ENCODE assay signal across 8 cellular contexts in genomic region chr20:35953411-35954199, GRCh38. TPM values are rescaled to one million over a fixed set of nuclear protein-coding genes. Genes with fewer than 3 reads are reported as not detected.
A peak's percentile ranks its signal among the peaks of the same experiment; 100 is the strongest.
DNase-seq lines count a peak whose midpoint lies in the region; ATAC-seq and TF ChIP-seq lines count a peak whose summit lies in the region.

No MANE protein-coding gene starts in this region.

- DNase-seq in 8988T (peak; percentile 38), SK-N-DZ (ENCODE audit: low spot score) (peak; percentile 55), glutamatergic neuron (peak; percentile 64), upper lobe of left lung (peak; percentile 43 to 91)
- peak; percentile 68 for DNase-seq in activated naive CD4-positive, alpha-beta T cell treated with anti-CD3 and anti-CD28 coated beads, Interleukin-2, amount 50 U/mL, for 16 hours

- H3K79me2 ChIP-seq in parathyroid adenoma = no peaks in the 10 kb centered on the region

- H3K4me1 ChIP-seq in parathyroid adenoma = peaks cover 10% of the 10 kb centered on the region
- peaks cover 22 to 31% (median 22%) of the 10 kb centered on the region in 4 donors for H3K4me1 ChIP-seq in upper lobe of left lung

- H3K36me3 ChIP-seq in parathyroid adenoma (ENCODE audit: control insufficient read depth, insufficient read depth, low read length) = no peaks in the 10 kb centered on the region
- H3K36me3 ChIP-seq in upper lobe of left lung = peaks cover 0 to 9% (median 0%) of the 10 kb centered on the region in 4 donors

- ATAC-seq in GM18868 (IDR thresholded peaks at IDR 0.05; ENCODE audit: unreplicated experiment) (peak; percentile 11), HG03159 (IDR thresholded peaks at IDR 0.05; ENCODE audit: unreplicated experiment) (peak; percentile 28), upper lobe of left lung (ENCODE audit: low FRiP score in 2 of 2) (peak; percentile 71 to 72)

- H3K27ac Mint-ChIP-seq in glutamatergic neuron (ENCODE audit: unreplicated experiment) = peak overlapping the region; percentile 98

- H3K9me3 Mint-ChIP-seq in glutamatergic neuron (ENCODE audit: unreplicated experiment) = peaks cover 5% of the 10 kb centered on the region

- H3K27ac ChIP-seq in parathyroid adenoma = peak overlapping the region; percentile 98
- H3K27ac ChIP-seq in upper lobe of left lung = peak overlapping the region; percentile 98 to 100 (median 100)

- H3K27me3 ChIP-seq in parathyroid adenoma (ENCODE audit: control insufficient read depth, insufficient read depth, low read length) (no peaks in the 10 kb centered on the region), upper lobe of left lung (no peaks in the 10 kb centered on the region)

- H3K9ac ChIP-seq in parathyroid adenoma = peak overlapping the region; percentile 87

- H2AFZ ChIP-seq in parathyroid adenoma = peak overlapping the region; percentile 92

- TF ChIP-seq EP300 in upper lobe of left lung (IDR thresholded peaks at IDR 0.05) = no peak

- no peak for TF ChIP-seq POLR2A in upper lobe of left lung (IDR thresholded peaks at IDR 0.05)

- H3K4me1 Mint-ChIP-seq in glutamatergic neuron (ENCODE audit: low read depth, unreplicated experiment) = peaks cover 5% of the 10 kb centered on the region

- peak overlapping the region; percentile 99 for H3K4me3 Mint-ChIP-seq in glutamatergic neuron (ENCODE audit: unreplicated experiment)

- TF ChIP-seq CTCF in glutamatergic neuron (IDR thresholded peaks at IDR 0.05; ENCODE audit: partially characterized antibody, unreplicated experiment) (no peak), parathyroid adenoma (IDR thresholded peaks at IDR 0.05) (no peak), upper lobe of left lung (IDR thresholded peaks at IDR 0.05) (no peak)

- WGBS in upper lobe of left lung, 2 donors = 2 to 6% methylated on average over 9 to 58 of the region's 64 CpGs

- H3K27me3 Mint-ChIP-seq in glutamatergic neuron (ENCODE audit: unreplicated experiment) = peaks cover 5% of the 10 kb centered on the region

- H3K4me2 ChIP-seq in parathyroid adenoma (ENCODE audit: low read length) = peak overlapping the region; percentile 94

- no peaks in the 10 kb centered on the region for H3K9me3 ChIP-seq in parathyroid adenoma (ENCODE audit: control insufficient read depth, low read length)
- no peaks in the 10 kb centered on the region for H3K9me3 ChIP-seq in upper lobe of left lung

- peak overlapping the region; percentile 94 for H3K4me3 ChIP-seq in parathyroid adenoma (ENCODE audit: low read depth, low read length)
- H3K4me3 ChIP-seq in upper lobe of left lung = peak overlapping the region; percentile 58 to 98 (median 87)

- no peaks in the 10 kb centered on the region for H3K36me3 Mint-ChIP-seq in glutamatergic neuron (ENCODE audit: unreplicated experiment)

RNA-seq across cellular contexts. Expression of gene SCAND1, which starts 0.7 kb away (rescaled TPM):
- polyA plus RNA-seq in SK-N-DZ (2014; cell fraction: cytosol; rRNA removed) = 175 and 177 TPM in 2 replicates
- polyA plus RNA-seq in SK-N-DZ (2014; cell fraction: nucleus; rRNA removed) = 148 and 166 TPM in 2 replicates
- total RNA-seq in glutamatergic neuron (ENCODE audit: unreplicated experiment) (97.8 TPM), upper lobe of left lung (100 to 1,000 TPM in 2 of 6 donors, 10 to 100 TPM in 4; 51.1 to 143 (median 84.5) TPM)

RNA-seq across cellular contexts. Expression of gene CNBD2, which starts 14.8 kb away (rescaled TPM):
- 25.3 and 29.5 TPM in 2 replicates for polyA plus RNA-seq in SK-N-DZ (2014; cell fraction: cytosol; rRNA removed)
- 40.5 and 41.7 TPM in 2 replicates for polyA plus RNA-seq in SK-N-DZ (2014; cell fraction: nucleus; rRNA removed)
- total RNA-seq in glutamatergic neuron (ENCODE audit: unreplicated experiment) = 4.7 TPM
- total RNA-seq in upper lobe of left lung = 1 to 10 TPM in 5 of 6 donors, not detected in 1; 2.2 to 4.2 (median 3.7) TPM

Comparison
In these comparisons a context has a peak if more than half of its experiments do, and no peak if none do; other contexts are left out.
1. Peak in every context shown above with its lines: DNase-seq, ATAC-seq, H3K4me3 ChIP-seq and H3K27ac ChIP-seq.
2. ATAC-seq: peak in every context shown above with its lines; median percentile 72 in upper lobe of left lung; 28 in HG03159; 11 in GM18868.